8 cellular contexts compared by ENCODE assay signal in the genomic region with DNA sequence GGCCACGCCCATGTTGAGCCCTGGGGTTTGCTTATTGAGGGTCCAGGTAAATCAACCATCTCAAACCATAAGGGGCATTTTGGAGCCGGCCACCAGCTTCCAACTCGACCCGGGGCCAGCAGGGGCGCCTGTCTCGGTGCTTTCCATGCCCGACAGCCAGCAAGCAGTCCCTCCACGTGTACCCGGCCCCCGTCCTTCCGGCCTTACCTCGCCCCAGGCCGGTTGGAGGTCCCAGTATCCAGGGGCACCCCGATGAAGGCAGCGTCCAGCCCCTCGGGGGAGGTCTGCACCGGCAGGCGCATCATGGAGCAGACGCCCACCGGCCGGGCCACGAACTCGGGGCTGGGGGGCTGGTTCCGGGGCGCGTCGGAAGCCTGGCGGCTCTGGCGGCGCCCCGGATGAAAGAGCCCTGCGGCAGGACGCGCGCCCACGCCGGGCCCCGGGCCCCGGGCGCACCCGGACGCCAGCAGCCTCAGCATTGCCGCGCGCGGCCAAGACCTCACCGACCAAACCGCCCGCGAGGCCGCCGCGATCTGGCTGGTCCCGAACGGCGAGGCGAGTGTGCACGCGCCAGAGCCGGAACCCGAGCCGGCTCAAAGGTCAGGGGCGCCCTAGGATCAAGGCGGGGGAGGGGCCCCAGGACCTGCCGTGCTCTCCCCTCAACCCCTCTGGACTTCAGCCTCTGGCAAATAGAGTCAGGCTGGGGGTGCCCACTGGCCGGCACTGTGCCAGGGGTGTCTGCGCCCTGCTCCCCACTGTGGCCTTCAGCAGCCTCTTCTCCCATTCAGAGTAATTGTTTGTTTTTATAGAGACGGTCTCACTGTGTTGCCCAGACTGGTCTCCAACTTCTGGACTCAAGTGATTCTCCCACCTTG. TPM values are rescaled to one million over a fixed set of nuclear protein-coding genes. Genes with fewer than 3 reads are reported as not detected.
DNase-seq lines count a peak whose midpoint lies in the region; ATAC-seq and TF ChIP-seq lines count a peak whose summit lies in the region.

A gene with protein sequence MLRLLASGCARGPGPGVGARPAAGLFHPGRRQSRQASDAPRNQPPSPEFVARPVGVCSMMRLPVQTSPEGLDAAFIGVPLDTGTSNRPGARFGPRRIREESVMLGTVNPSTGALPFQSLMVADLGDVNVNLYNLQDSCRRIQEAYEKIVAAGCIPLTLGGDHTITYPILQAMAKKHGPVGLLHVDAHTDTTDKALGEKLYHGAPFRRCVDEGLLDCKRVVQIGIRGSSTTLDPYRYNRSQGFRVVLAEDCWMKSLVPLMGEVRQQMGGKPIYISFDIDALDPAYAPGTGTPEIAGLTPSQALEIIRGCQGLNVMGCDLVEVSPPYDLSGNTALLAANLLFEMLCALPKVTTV (minus strand): TSS at position 563 of the 875 bp plus-strand sequence. CDS start 84 bp downstream, at position 479.

- H3K9me3 ChIP-seq in ascending aorta = no peaks in the 10 kb centered on the region

- peak in 4 of 5 donors; percentile 15 to 71 (median 34) for DNase-seq in T-helper 1 cell
- no peak for DNase-seq in ascending aorta (ENCODE audit: low spot score in 2 of 2)
- DNase-seq in iPS-NIHi7 (ENCODE audit: extremely low spot score) = peak; percentile 92
- DNase-seq in stimulated activated CD4-positive, alpha-beta T cell treated with anti-CD3 and anti-CD28 coated beads, Interleukin-2, amount 100 ng/mL, for 24 hours = peak; percentile 71 to 74
- DNase-seq in SIG-M5 treated with dmso at 0.1 percent for 504 hours (lab: John Stamatoyannopoulos, UW; ENCODE audit: unreplicated experiment) = no peak
- DNase-seq in A172 (ENCODE audit: low spot score) = no peak

- intact Hi-C loops in ascending aorta (cut with DNase I) = no loop called here

- ATAC-seq in HG03025 (IDR thresholded peaks at IDR 0.05; ENCODE audit: low FRiP score, unreplicated experiment) = peak; percentile 51

- peak within 1 kb of the TSS; percentile 60 to 67 for H3K4me3 ChIP-seq in ascending aorta

- H3K4me1 ChIP-seq in ascending aorta = peaks cover 3% of the 10 kb centered on the region in 2 donors

- H3K27ac ChIP-seq in ascending aorta = no peak within 1 kb of the TSS

- no peaks in the 10 kb centered on the region for H3K36me3 ChIP-seq in ascending aorta

- no peaks in the 10 kb centered on the region for H3K27me3 ChIP-seq in ascending aorta

- peak; percentile 55 for TF ChIP-seq CTCF in GM12873 (IDR thresholded peaks at IDR 0.05; ENCODE audit: insufficient read depth, low read depth, low read length, missing control alignments)
- TF ChIP-seq CTCF in ascending aorta (IDR thresholded peaks at IDR 0.05) = no peak

RNA-seq across cellular contexts. Expression of the gene that starts here (rescaled TPM):
- 1.1 TPM for total RNA-seq in ascending aorta
- not detected in 2 replicates for total RNA-seq in A172 (2014; rRNA removed; shearing (Covaris generic))

Comparison
In these comparisons a context has a peak if more than half of its experiments do, and no peak if none do; other contexts are left out.
1. DNase-seq: peak in T-helper 1 cell (4 of 5), iPS-NIHi7 (single experiment) and stimulated activated CD4-positive, alpha-beta T cell treated with anti-CD3 and anti-CD28 coated beads, Interleukin-2, amount 100 ng/mL, for 24 hours (2 of 2); none in ascending aorta (0 of 2), SIG-M5 treated with dmso at 0.1 percent for 504 hours (single experiment) and A172 (single experiment).